In the genomic region with DNA sequence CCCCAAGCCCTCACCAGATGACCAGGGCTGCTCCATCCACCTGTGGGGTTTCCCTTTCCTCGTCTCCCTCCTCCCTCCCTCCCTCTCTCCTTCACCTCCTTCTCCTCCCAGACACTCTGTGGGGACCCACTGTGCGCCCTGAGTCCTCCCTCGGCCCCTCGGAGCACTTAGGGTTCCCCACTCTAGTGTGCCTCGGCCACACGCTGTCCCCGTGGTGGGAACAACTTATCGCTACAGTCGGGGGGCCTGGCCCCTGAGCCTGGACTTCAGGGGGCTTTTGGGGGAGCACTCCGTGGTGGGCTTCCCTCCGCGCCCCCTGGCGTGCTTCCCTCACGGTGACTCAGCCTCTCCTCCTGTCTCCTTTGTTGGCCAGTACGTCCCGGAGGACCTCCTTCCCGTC, we compare ENCODE assay signal across 33 cellular contexts.
"Had no signal": no experiment of that assay in that cellular context is flagged by ENCODE, and none has a peak within 500 bp of the region (broad histone marks: within the 10 kb centered on the region; RNA-seq: fewer than 3 reads in every experiment).

No MANE protein-coding gene starts in this region.

- H3K9me3 ChIP-seq: adrenal gland, body of pancreas, esophagus muscularis mucosa, gastrocnemius medialis, heart left ventricle had no signal

- H3K27ac ChIP-seq: adrenal gland, body of pancreas, esophagus muscularis mucosa, foreskin keratinocyte, gastrocnemius medialis, heart left ventricle, WERI-Rb-1 had no signal

- DNase-seq: activated B cell treated with CpG ODN at 0.5 μM for 24 hours; activated CD4-positive, alpha-beta T cell treated with anti-CD3 and anti-CD28 coated beads for 48 hours; activated CD4-positive, alpha-beta T cell treated with anti-CD3 and anti-CD28 coated beads, Interleukin-2, amount 50 U/mL, for 1 hour; activated CD4-positive, alpha-beta T cell treated with anti-CD3 and anti-CD28 coated beads, Interleukin-2, amount 50 U/mL, for 48 hours; activated CD8-positive, alpha-beta memory T cell treated with anti-CD3 and anti-CD28 coated beads for 24 hours; activated CD8-positive, alpha-beta T cell treated with anti-CD3 and anti-CD28 coated beads for 36 hours; activated effector memory CD4-positive, alpha-beta T cell treated with Interleukin-2 at 50 U/mL for 16 hours; activated gamma-delta T cell treated with Interleukin-2 at 50 U/mL for 16 hours; activated naive CD4-positive, alpha-beta T cell treated with Interleukin-2 at 50 U/mL for 16 hours; activated naive CD8-positive, alpha-beta T cell treated with anti-CD3 and anti-CD28 coated beads for 36 hours; activated naive CD8-positive, alpha-beta T cell treated with anti-CD3 and anti-CD28 coated beads, Interleukin-2, amount 50 U/mL, for 24 hours; activated T-cell treated with anti-CD3 and anti-CD28 coated beads, Interleukin-2, amount 50 U/mL, for 4 hours; adrenal gland; amygdala; aorta; body of pancreas; caudate nucleus; cortex of kidney; dermis blood vessel endothelial cell; effector CD4-positive, alpha-beta T cell; effector memory CD8-positive, alpha-beta T cell; erythroblast; foreskin keratinocyte; gastrocnemius medialis; glutamatergic neuron; heart left ventricle; T-helper 17 cell; T1000; WERI-Rb-1 had no signal

- FAIRE-seq: colon had no signal

- H3K27me3 ChIP-seq: adrenal gland, body of pancreas, esophagus muscularis mucosa, foreskin keratinocyte, gastrocnemius medialis, heart left ventricle had no signal

- ATAC-seq: activated CD4-positive, CD25-positive, alpha-beta regulatory T cell treated with anti-CD3 and anti-CD28 coated beads, Interleukin-2, amount 50 U/mL, for 24 hours; activated CD8-positive, alpha-beta T cell treated with anti-CD3 and anti-CD28 coated beads for 36 hours; activated naive CD8-positive, alpha-beta T cell treated with anti-CD3 and anti-CD28 coated beads, Interleukin-2, amount 50 U/mL, for 24 hours; activated T-cell treated with anti-CD3 and anti-CD28 coated beads, Interleukin-2, amount 50 U/mL, for 4 hours; activated T-helper 17 cell treated with anti-CD3 and anti-CD28 coated beads, Interleukin-2, amount 50 U/mL, for 72 hours; body of pancreas; effector memory CD8-positive, alpha-beta T cell; foreskin keratinocyte; gastrocnemius medialis; heart left ventricle; T-helper 17 cell had no signal

- H3K4me1 ChIP-seq: adrenal gland, body of pancreas, esophagus muscularis mucosa, foreskin keratinocyte, gastrocnemius medialis, heart left ventricle had no signal

- H3K4me3 ChIP-seq: adrenal gland, body of pancreas, esophagus muscularis mucosa, gastrocnemius medialis, heart left ventricle had no signal
